10 cellular contexts compared by ENCODE assay signal in genomic region chr7:137081694-137082093, GRCh38.
DNase-seq lines count a peak whose midpoint lies in the region; ATAC-seq and TF ChIP-seq lines count a peak whose summit lies in the region.
"Had no signal": no experiment of that assay in that cellular context is flagged by ENCODE, and none has a peak within 500 bp of the region (broad histone marks: within the 10 kb centered on the region; RNA-seq: fewer than 3 reads in every experiment).

No MANE protein-coding gene starts in this region.

- H3K4me3 ChIP-seq in heart right ventricle = no peak overlapping the region
- no peak overlapping the region for H3K4me3 ChIP-seq in sigmoid colon

- no peak overlapping the region for H2AFZ ChIP-seq in H9 (ENCODE audit: low read length)

- H3K27ac ChIP-seq in heart right ventricle = peak overlapping the region in 8 of 10 donors; percentile 11 to 84 (median 70)
- peak overlapping the region in 3 of 4 donors; percentile 40 to 71 (median 70) for H3K27ac ChIP-seq in sigmoid colon
- no peak overlapping the region for H3K27ac ChIP-seq in H9 (ENCODE audit: insufficient read length, low read depth, low read length)

- intact Hi-C loops in heart right ventricle (cut with DNase I) = loop anchor here in 4 of 10 donors (5.0 to 10.0 kb wide), 4 partner anchors 89 to 207 kb away; no protein-coding TSS in a partner anchor
- intact Hi-C loops in sigmoid colon (cut with DNase I) = loop anchor here (5.0 kb wide), 2 partner anchors 66 to 209 kb away; no protein-coding TSS in a partner anchor

- WGBS in heart right ventricle, 2 donors = 3 to 6% methylated on average over 1 of the region's 1 CpG
- 53 to 57% methylated on average over 1 of the region's 1 CpG for WGBS in sigmoid colon, 2 donors
- no CpG with 5 or more reads among the region's 1 CpG for WGBS in H9 (ENCODE audit: extremely low coverage, insufficient read length, low lambda C conversion rate)

- no peaks in the 10 kb centered on the region for H3K23me2 ChIP-seq in H9 (ENCODE audit: insufficient read length, low read depth, low read length, poor library complexity, severe bottlenecking)

- H3K4me1 ChIP-seq in heart right ventricle (peaks cover 0 to 50% (median 25%) of the 10 kb centered on the region in 9 donors), sigmoid colon (peaks cover 0 to 52% (median 47%) of the 10 kb centered on the region in 4 donors), H9 (ENCODE audit: insufficient read depth, low read length) (no peaks in the 10 kb centered on the region)

- TF ChIP-seq POLR2A in sigmoid colon (IDR thresholded peaks at IDR 0.05) = no peak

- H4K8ac ChIP-seq in H9 (replicated peaks; ENCODE audit: insufficient read length, low read depth, low read length) = no peak overlapping the region

- no peak overlapping the region for H2BK15ac ChIP-seq in H9 (ENCODE audit: low read depth, low read length)

- H3K4me2 ChIP-seq in H9 (ENCODE audit: insufficient read depth, insufficient read length, low read length) = no peak overlapping the region

- H3K79me2 ChIP-seq in H9 (ENCODE audit: insufficient read depth, low read length) = no peaks in the 10 kb centered on the region

- H3K4ac ChIP-seq in H9 (ENCODE audit: low read depth, low read length) = no peak overlapping the region

- H3K27me3 ChIP-seq in heart right ventricle (no peaks in the 10 kb centered on the region), sigmoid colon (no peaks in the 10 kb centered on the region), H9 (ENCODE audit: insufficient read depth, low read length) (no peaks in the 10 kb centered on the region)

- H4K5ac ChIP-seq in H9 (ENCODE audit: insufficient read length, low read depth, low read length) = no peak overlapping the region

- no peak overlapping the region for H4K91ac ChIP-seq in H9 (ENCODE audit: insufficient read length, low read depth, low read length)

- no peaks in the 10 kb centered on the region for H3K27me3 Mint-ChIP-seq in H9 (ENCODE audit: low read depth)

- H3K4me1 Mint-ChIP-seq in H9 = peaks cover 0 to 1% of the 10 kb centered on the region in 2 experiments; a peak in 2 of 4 replicates

- H4K20me1 ChIP-seq in H9 (ENCODE audit: control insufficient read depth, insufficient read depth, insufficient read length) = no peaks in the 10 kb centered on the region

- no peak overlapping the region for H2AK5ac ChIP-seq in H9 (ENCODE audit: insufficient read length, low read length)

- H3K9me3 ChIP-seq in heart right ventricle (peaks cover 0 to 12% (median 0%) of the 10 kb centered on the region in 11 donors), sigmoid colon (peaks cover 0 to 3% (median 0%) of the 10 kb centered on the region in 4 donors), H9 (ENCODE audit: control insufficient read depth, low read depth, low read length) (no peaks in the 10 kb centered on the region)

- no peak overlapping the region for H3K4me3 Mint-ChIP-seq in H9
- H3K4me3 Mint-ChIP-seq: activated T-cell treated with anti-CD3 and anti-CD28 coated beads, Interleukin-2, amount 50 U/mL, for 4 hours had no signal

- H3K18ac ChIP-seq in H9 (ENCODE audit: insufficient read length, low read depth, low read length) = no peak overlapping the region

- no peak overlapping the region for H2BK5ac ChIP-seq in H9 (ENCODE audit: insufficient read length, low read length)

- peak overlapping the region in 1 of 3 experiments; percentile 55; a peak in 1 of 7 replicates for H3K27ac Mint-ChIP-seq in H9

- no peak overlapping the region for H3T11ph ChIP-seq in H9 (ENCODE audit: low read length)

- no peaks in the 10 kb centered on the region for H3K9me3 Mint-ChIP-seq in H9

- DNase-seq in EL (peak; percentile 88), amniotic epithelial cell (ENCODE audit: low read depth) (peak; percentile 99), heart right ventricle (peak; percentile 45 to 83), sigmoid colon (peak; percentile 91), germinal center (ENCODE audit: low spot score) (no peak), KG1 (lab: John Stamatoyannopoulos, UW) (no peak), H9 (no peak), hippocampal formation (lab: John Stamatoyannopoulos, UW) (no peak)
- DNase-seq: activated T-cell treated with anti-CD3 and anti-CD28 coated beads, Interleukin-2, amount 50 U/mL, for 4 hours; DMS 273 treated with DMSO at 0.1 percent for 48 hours had no signal

- TF ChIP-seq EP300 in sigmoid colon (IDR thresholded peaks at IDR 0.05) = peak in 2 of 4 donors; percentile 0 to 54

- H2BK120ac ChIP-seq in H9 (ENCODE audit: low read depth, low read length, poor library complexity, severe bottlenecking) = no peak overlapping the region

- TF ChIP-seq CTCF in heart right ventricle (IDR thresholded peaks at IDR 0.05) = no peak
- no peak for TF ChIP-seq CTCF in sigmoid colon (IDR thresholded peaks at IDR 0.05)
- no peak for TF ChIP-seq CTCF in H9 (conservative IDR thresholded peaks at IDR 0.05)

- peak; percentile 90 to 97 (median 94) for ATAC-seq in heart right ventricle
- ATAC-seq: activated T-cell treated with anti-CD3 and anti-CD28 coated beads, Interleukin-2, amount 50 U/mL, for 4 hours had no signal

- H3K36me3 ChIP-seq in heart right ventricle (no peaks in the 10 kb centered on the region), sigmoid colon (no peaks in the 10 kb centered on the region)

- no peak overlapping the region for H3K9ac ChIP-seq in H9 (ENCODE audit: extremely low read depth, insufficient read length, low read length)

- no peak overlapping the region for H3K14ac ChIP-seq in H9 (ENCODE audit: insufficient read depth, low read length)

- H2BK12ac ChIP-seq in H9 (ENCODE audit: insufficient read length, low read depth, low read length) = no peak overlapping the region

- H2BK20ac ChIP-seq in H9 (ENCODE audit: low read depth, low read length, poor library complexity, severe bottlenecking) = no peak overlapping the region

- no peak overlapping the region for H3K23ac ChIP-seq in H9 (ENCODE audit: insufficient read length, low read depth, low read length)

- H3K36me3 Mint-ChIP-seq in H9 (ENCODE audit: insufficient read depth in 1 of 3, low read depth in 3 of 3) = no peaks in the 10 kb centered on the region

- H3K79me1 ChIP-seq in H9 (ENCODE audit: insufficient read depth, low read depth, low read length, poor library complexity, severe bottlenecking) = no peaks in the 10 kb centered on the region

- H3K56ac ChIP-seq in H9 (ENCODE audit: insufficient read length, low read depth, low read length) = no peak overlapping the region

Comparison
In these comparisons a context has a peak if more than half of its experiments do, and no peak if none do; other contexts are left out.
1. DNase-seq: peak in EL (single experiment), amniotic epithelial cell (single experiment), heart right ventricle (2 of 2) and sigmoid colon (single experiment); none in germinal center (single experiment), KG1 (single experiment), H9 (single experiment) and hippocampal formation (0 of 2).